In the genomic region with DNA sequence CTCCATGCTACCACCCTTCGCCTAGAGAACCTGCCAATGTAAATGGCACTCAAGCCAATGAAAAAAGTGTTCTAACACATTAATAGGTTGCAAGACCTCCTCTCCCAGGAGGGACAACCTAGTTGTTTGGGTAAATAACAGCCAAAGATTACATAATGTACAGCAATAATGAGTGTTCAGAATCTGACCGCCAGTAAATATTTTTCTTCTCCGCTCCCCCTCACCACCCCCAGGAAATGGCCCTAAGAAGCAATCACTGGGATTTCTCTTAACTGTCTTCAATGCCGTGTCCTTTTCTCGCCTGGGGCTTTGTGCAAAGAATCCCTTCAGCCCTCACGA, we compare ENCODE assay signal across 1 cellular context.
TF ChIP-seq lines count a peak whose summit lies in the region.

No MANE protein-coding gene starts in this region.

TF ChIP-seq in HepG2, 621 proteins besides CTCF, POLR2A, EP300 and RAD21 (continues in another document):
- TF ChIP-seq, protein P1, sequence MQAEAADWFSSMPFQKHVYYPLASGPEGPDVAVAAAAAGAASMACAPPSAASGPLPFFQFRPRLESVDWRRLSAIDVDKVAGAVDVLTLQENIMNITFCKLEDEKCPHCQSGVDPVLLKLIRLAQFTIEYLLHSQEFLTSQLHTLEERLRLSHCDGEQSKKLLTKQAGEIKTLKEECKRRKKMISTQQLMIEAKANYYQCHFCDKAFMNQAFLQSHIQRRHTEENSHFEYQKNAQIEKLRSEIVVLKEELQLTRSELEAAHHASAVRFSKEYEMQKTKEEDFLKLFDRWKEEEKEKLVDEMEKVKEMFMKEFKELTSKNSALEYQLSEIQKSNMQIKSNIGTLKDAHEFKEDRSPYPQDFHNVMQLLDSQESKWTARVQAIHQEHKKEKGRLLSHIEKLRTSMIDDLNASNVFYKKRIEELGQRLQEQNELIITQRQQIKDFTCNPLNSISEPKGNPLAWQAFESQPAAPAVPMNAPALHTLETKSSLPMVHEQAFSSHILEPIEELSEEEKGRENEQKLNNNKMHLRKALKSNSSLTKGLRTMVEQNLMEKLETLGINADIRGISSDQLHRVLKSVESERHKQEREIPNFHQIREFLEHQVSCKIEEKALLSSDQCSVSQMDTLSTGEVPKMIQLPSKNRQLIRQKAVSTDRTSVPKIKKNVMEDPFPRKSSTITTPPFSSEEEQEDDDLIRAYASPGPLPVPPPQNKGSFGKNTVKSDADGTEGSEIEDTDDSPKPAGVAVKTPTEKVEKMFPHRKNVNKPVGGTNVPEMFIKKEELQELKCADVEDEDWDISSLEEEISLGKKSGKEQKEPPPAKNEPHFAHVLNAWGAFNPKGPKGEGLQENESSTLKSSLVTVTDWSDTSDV (CRISPR knock-in tag; IDR thresholded peaks at IDR 0.05) = no peak
- TF ChIP-seq HNRNPK (IDR thresholded peaks at IDR 0.05; ENCODE audit: low read depth, low read length, poor library complexity, severe bottlenecking) = no peak
- no peak for TF ChIP-seq CREM (IDR thresholded peaks at IDR 0.05)
- TF ChIP-seq CREM (CRISPR knock-in tag; IDR thresholded peaks at IDR 0.05) = no peak
- TF ChIP-seq TCF12 (IDR thresholded peaks at IDR 0.05) = no peak
- TF ChIP-seq TCF12 (CRISPR knock-in tag; IDR thresholded peaks at IDR 0.05) = 0 out of 2 replicates have a peak, but pooled peaks have one; percentile 7
- TF ChIP-seq FOXA1 (IDR thresholded peaks at IDR 0.05) = no peak
- 0 out of 2 replicates have a peak, but pooled peaks have one; percentile 10 for TF ChIP-seq FOXA1 (CRISPR knock-in tag; IDR thresholded peaks at IDR 0.05)
- no peak; the same call in 1 of the 2 replicates for TF ChIP-seq ZNF605 (CRISPR knock-in tag; IDR thresholded peaks at IDR 0.05)
- TF ChIP-seq, protein P2, sequence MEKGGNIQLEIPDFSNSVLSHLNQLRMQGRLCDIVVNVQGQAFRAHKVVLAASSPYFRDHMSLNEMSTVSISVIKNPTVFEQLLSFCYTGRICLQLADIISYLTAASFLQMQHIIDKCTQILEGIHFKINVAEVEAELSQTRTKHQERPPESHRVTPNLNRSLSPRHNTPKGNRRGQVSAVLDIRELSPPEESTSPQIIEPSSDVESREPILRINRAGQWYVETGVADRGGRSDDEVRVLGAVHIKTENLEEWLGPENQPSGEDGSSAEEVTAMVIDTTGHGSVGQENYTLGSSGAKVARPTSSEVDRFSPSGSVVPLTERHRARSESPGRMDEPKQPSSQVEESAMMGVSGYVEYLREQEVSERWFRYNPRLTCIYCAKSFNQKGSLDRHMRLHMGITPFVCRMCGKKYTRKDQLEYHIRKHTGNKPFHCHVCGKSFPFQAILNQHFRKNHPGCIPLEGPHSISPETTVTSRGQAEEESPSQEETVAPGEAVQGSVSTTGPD (CRISPR knock-in tag; IDR thresholded peaks at IDR 0.05) = 0 out of 2 replicates have a peak, but pooled peaks have one; percentile 11
- no peak for TF ChIP-seq ZNF75D (CRISPR knock-in tag; IDR thresholded peaks at IDR 0.05; ENCODE audit: borderline replicate concordance)
- TF ChIP-seq, protein P3, sequence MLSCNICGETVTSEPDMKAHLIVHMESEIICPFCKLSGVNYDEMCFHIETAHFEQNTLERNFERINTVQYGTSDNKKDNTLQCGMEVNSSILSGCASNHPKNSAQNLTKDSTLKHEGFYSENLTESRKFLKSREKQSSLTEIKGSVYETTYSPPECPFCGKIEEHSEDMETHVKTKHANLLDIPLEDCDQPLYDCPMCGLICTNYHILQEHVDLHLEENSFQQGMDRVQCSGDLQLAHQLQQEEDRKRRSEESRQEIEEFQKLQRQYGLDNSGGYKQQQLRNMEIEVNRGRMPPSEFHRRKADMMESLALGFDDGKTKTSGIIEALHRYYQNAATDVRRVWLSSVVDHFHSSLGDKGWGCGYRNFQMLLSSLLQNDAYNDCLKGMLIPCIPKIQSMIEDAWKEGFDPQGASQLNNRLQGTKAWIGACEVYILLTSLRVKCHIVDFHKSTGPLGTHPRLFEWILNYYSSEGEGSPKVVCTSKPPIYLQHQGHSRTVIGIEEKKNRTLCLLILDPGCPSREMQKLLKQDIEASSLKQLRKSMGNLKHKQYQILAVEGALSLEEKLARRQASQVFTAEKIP (CRISPR knock-in tag; IDR thresholded peaks at IDR 0.05; ENCODE audit: borderline replicate concordance) = no peak
- 0 out of 2 replicates have a peak, but pooled peaks have one; percentile 10 for TF ChIP-seq ZNF552 (CRISPR knock-in tag; IDR thresholded peaks at IDR 0.05; ENCODE audit: borderline replicate concordance)
- TF ChIP-seq ZNF878 (CRISPR knock-in tag; IDR thresholded peaks at IDR 0.05) = 0 out of 2 replicates have a peak, but pooled peaks have one; percentile 7
- TF ChIP-seq, protein P4, sequence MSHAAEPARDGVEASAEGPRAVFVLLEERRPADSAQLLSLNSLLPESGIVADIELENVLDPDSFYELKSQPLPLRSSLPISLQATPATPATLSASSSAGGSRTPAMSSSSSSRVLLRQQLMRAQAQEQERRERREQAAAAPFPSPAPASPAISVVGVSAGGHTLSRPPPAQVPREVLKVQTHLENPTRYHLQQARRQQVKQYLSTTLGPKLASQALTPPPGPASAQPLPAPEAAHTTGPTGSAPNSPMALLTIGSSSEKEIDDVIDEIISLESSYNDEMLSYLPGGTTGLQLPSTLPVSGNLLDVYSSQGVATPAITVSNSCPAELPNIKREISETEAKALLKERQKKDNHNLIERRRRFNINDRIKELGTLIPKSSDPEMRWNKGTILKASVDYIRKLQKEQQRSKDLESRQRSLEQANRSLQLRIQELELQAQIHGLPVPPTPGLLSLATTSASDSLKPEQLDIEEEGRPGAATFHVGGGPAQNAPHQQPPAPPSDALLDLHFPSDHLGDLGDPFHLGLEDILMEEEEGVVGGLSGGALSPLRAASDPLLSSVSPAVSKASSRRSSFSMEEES (CRISPR knock-in tag; IDR thresholded peaks at IDR 0.05) = no peak
- TF ChIP-seq, protein P5, sequence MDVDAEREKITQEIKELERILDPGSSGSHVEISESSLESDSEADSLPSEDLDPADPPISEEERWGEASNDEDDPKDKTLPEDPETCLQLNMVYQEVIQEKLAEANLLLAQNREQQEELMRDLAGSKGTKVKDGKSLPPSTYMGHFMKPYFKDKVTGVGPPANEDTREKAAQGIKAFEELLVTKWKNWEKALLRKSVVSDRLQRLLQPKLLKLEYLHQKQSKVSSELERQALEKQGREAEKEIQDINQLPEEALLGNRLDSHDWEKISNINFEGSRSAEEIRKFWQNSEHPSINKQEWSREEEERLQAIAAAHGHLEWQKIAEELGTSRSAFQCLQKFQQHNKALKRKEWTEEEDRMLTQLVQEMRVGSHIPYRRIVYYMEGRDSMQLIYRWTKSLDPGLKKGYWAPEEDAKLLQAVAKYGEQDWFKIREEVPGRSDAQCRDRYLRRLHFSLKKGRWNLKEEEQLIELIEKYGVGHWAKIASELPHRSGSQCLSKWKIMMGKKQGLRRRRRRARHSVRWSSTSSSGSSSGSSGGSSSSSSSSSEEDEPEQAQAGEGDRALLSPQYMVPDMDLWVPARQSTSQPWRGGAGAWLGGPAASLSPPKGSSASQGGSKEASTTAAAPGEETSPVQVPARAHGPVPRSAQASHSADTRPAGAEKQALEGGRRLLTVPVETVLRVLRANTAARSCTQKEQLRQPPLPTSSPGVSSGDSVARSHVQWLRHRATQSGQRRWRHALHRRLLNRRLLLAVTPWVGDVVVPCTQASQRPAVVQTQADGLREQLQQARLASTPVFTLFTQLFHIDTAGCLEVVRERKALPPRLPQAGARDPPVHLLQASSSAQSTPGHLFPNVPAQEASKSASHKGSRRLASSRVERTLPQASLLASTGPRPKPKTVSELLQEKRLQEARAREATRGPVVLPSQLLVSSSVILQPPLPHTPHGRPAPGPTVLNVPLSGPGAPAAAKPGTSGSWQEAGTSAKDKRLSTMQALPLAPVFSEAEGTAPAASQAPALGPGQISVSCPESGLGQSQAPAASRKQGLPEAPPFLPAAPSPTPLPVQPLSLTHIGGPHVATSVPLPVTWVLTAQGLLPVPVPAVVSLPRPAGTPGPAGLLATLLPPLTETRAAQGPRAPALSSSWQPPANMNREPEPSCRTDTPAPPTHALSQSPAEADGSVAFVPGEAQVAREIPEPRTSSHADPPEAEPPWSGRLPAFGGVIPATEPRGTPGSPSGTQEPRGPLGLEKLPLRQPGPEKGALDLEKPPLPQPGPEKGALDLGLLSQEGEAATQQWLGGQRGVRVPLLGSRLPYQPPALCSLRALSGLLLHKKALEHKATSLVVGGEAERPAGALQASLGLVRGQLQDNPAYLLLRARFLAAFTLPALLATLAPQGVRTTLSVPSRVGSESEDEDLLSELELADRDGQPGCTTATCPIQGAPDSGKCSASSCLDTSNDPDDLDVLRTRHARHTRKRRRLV (CRISPR knock-in tag; IDR thresholded peaks at IDR 0.05) = peak; percentile 44; the same call in 1 of the 2 replicates
- 0 out of 2 replicates have a peak, but pooled peaks have one; percentile 22 for TF ChIP-seq ZNF816 (CRISPR knock-in tag; IDR thresholded peaks at IDR 0.05; ENCODE audit: borderline replicate concordance)
- TF ChIP-seq ZNF207 (IDR thresholded peaks at IDR 0.05; ENCODE audit: borderline replicate concordance) = no peak
- TF ChIP-seq, protein P6, sequence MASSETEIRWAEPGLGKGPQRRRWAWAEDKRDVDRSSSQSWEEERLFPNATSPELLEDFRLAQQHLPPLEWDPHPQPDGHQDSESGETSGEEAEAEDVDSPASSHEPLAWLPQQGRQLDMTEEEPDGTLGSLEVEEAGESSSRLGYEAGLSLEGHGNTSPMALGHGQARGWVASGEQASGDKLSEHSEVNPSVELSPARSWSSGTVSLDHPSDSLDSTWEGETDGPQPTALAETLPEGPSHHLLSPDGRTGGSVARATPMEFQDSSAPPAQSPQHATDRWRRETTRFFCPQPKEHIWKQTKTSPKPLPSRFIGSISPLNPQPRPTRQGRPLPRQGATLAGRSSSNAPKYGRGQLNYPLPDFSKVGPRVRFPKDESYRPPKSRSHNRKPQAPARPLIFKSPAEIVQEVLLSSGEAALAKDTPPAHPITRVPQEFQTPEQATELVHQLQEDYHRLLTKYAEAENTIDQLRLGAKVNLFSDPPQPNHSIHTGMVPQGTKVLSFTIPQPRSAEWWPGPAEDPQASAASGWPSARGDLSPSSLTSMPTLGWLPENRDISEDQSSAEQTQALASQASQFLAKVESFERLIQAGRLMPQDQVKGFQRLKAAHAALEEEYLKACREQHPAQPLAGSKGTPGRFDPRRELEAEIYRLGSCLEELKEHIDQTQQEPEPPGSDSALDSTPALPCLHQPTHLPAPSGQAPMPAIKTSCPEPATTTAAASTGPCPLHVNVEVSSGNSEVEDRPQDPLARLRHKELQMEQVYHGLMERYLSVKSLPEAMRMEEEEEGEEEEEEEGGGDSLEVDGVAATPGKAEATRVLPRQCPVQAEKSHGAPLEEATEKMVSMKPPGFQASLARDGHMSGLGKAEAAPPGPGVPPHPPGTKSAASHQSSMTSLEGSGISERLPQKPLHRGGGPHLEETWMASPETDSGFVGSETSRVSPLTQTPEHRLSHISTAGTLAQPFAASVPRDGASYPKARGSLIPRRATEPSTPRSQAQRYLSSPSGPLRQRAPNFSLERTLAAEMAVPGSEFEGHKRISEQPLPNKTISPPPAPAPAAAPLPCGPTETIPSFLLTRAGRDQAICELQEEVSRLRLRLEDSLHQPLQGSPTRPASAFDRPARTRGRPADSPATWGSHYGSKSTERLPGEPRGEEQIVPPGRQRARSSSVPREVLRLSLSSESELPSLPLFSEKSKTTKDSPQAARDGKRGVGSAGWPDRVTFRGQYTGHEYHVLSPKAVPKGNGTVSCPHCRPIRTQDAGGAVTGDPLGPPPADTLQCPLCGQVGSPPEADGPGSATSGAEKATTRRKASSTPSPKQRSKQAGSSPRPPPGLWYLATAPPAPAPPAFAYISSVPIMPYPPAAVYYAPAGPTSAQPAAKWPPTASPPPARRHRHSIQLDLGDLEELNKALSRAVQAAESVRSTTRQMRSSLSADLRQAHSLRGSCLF (CRISPR knock-in tag; IDR thresholded peaks at IDR 0.05; ENCODE audit: borderline replicate concordance) = no peak
- TF ChIP-seq, protein P7, sequence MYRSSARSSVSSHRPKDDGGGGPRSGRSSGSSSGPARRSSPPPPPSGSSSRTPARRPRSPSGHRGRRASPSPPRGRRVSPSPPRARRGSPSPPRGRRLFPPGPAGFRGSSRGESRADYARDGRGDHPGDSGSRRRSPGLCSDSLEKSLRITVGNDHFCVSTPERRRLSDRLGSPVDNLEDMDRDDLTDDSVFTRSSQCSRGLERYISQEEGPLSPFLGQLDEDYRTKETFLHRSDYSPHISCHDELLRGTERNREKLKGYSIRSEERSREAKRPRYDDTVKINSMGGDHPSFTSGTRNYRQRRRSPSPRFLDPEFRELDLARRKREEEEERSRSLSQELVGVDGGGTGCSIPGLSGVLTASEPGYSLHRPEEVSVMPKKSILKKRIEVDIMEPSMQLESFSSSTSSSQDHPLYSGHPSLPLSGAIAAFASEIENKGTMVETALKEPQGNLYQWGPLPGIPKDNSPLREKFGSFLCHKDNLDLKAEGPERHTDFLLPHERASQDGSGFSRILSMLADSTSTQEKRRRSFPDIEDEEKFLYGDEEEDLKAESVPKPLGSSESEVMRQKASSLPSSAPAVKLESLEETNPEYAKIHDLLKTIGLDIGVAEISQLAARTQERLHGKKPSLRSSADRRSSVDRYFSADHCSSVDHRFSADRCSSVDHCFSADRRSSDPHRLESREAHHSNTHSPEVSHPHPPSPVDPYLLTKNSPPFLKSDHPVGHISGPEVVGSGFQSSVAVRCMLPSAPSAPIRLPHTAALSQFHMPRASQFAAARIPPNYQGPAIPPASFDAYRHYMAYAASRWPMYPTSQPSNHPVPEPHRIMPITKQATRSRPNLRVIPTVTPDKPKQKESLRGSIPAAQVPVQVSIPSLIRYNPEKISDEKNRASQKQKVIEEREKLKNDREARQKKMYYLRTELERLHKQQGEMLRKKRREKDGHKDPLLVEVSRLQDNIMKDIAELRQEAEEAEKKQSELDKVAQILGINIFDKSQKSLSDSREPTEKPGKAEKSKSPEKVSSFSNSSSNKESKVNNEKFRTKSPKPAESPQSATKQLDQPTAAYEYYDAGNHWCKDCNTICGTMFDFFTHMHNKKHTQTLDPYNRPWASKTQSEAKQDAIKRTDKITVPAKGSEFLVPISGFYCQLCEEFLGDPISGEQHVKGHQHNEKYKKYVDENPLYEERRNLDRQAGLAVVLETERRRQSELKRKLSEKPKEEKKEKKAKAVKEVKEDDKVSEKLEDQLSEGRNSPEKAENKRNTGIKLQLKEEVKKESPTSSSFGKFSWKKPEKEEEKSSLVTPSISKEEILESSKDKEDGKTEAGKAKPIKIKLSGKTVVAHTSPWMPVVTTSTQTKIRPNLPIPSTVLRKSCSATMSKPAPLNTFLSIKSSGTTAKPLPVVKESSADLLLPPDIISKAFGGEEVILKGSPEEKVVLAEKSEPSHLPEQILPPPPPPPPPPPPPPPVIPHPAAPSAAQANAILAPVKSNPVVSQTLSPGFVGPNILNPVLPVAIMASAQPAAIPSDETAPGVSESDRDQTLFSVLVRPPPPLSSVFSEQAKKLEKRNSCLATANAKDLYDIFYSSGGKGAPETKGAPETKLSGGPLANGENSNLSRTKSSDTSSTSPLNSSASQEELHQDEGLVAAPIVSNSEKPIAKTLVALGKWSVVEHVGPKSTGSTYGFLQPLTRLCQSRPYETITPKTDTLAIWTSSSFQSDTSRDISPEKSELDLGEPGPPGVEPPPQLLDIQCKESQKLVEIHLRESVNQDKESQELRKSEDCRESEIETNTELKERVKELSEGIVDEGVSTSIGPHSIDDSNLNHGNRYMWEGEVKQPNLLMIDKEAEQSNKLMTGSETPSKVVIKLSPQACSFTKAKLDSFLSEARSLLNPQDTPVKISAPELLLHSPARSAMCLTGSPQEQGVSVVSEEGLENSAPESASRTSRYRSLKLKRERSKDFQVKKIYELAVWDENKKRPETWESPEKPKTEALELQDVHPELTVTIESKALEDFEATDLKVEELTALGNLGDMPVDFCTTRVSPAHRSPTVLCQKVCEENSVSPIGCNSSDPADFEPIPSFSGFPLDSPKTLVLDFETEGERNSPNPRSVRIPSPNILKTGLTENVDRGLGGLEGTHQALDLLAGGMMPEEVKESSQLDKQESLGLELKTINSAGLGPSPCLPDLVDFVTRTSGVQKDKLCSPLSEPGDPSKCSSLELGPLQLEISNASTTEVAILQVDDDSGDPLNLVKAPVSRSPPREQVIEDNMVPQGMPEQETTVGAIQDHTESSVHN (CRISPR knock-in tag; IDR thresholded peaks at IDR 0.05) = 0 out of 2 replicates have a peak, but pooled peaks have one; percentile 18
- no peak for TF ChIP-seq ZNF317 (CRISPR knock-in tag; IDR thresholded peaks at IDR 0.05)
- TF ChIP-seq MAZ (IDR thresholded peaks at IDR 0.05; ENCODE audit: borderline replicate concordance, low read depth, low read length) = peak; percentile 10; the same call in 1 of the 2 replicates
- TF ChIP-seq MAZ (CRISPR knock-in tag; IDR thresholded peaks at IDR 0.05; ENCODE audit: low read depth) = no peak
